ENCODE assay signal across 17 cellular contexts in the genomic region with DNA sequence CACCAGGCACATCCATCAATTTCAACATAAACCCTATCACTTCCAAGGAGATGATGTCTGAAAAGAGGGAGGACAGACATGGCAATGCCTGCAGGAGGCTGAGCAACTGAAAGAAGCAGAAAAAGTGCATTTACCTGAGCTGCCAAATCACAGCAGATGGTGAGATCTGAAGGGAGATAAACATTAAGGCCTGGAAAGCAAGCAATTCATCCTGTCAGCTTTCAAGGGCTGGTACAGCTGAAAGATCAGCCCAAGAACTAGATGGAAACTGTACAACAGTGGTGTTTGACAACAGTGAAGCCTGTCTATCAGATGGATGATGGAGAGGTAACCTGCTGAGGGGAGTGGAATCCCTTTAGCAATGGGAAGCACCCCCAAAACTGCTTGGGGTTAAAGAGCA.
DNase-seq lines count a peak whose midpoint lies in the region; ATAC-seq and TF ChIP-seq lines count a peak whose summit lies in the region.
"Had no signal": no experiment of that assay in that cellular context is flagged by ENCODE, and none has a peak within 500 bp of the region (broad histone marks: within the 10 kb centered on the region; RNA-seq: fewer than 3 reads in every experiment).

No MANE protein-coding gene starts in this region.

- DNase-seq in DMS 273 treated with DMSO at 0.1 percent for 48 hours (lab: John Stamatoyannopoulos, UW), result peak; percentile 56
- peak; percentile 88 for DNase-seq in NCI-H2171 treated with DMSO at 0.1 percent for 48 hours (lab: John Stamatoyannopoulos, UW)
- DNase-seq in Peyer's patch, result no peak
- DNase-seq in stimulated activated CD8-positive, alpha-beta memory T cell treated with anti-CD3 and anti-CD28 coated beads, Interleukin-4, amount 100 ng/mL, for 48 hours, result no peak
- DNase-seq: CD4-positive, alpha-beta memory T cell; DMS53; GOT3; NCI-H1105; NCI-H2081 treated with DMSO at 0.1 percent for 48 hours; NCI-H226; NCI-H526; SW 1271 had no signal

- no peak for TF ChIP-seq CTCF in VCaP (conservative IDR thresholded peaks at IDR 0.05)
- TF ChIP-seq CTCF in Peyer's patch (IDR thresholded peaks at IDR 0.05), result no peak

- H3K27ac ChIP-seq in VCaP (peak overlapping the region; percentile 22; the same call in 1 of the 2 replicates), Peyer's patch (no peak overlapping the region)
- H3K27ac ChIP-seq: BLaER1 had no signal

- H3K4me1 ChIP-seq in endocrine pancreas (ENCODE audit: control insufficient read depth, insufficient read depth, low read length) (peaks cover 5% of the 10 kb centered on the region), Peyer's patch (no peaks in the 10 kb centered on the region)
- H3K4me1 ChIP-seq: BLaER1 had no signal

- ATAC-seq in GM18520 (IDR thresholded peaks at IDR 0.05; ENCODE audit: unreplicated experiment), result no peak
- ATAC-seq: K562 had no signal

- TF ChIP-seq POLR2A in Peyer's patch (IDR thresholded peaks at IDR 0.05), result no peak

- H3K36me3 ChIP-seq in endocrine pancreas (ENCODE audit: control insufficient read depth, insufficient read depth, low read length) (no peaks in the 10 kb centered on the region), Peyer's patch (no peaks in the 10 kb centered on the region)
- H3K36me3 ChIP-seq: BLaER1 had no signal

- H3K4me3 ChIP-seq in endocrine pancreas (ENCODE audit: control insufficient read depth, insufficient read depth, low read length) (no peak overlapping the region), Peyer's patch (no peak overlapping the region)
- H3K4me3 ChIP-seq: BLaER1, K562 had no signal

- H3K9me3 ChIP-seq in endocrine pancreas (ENCODE audit: control insufficient read depth, low read length), result no peaks in the 10 kb centered on the region
- no peaks in the 10 kb centered on the region for H3K9me3 ChIP-seq in Peyer's patch
- H3K9me3 ChIP-seq: BLaER1 had no signal

- H3K27me3 ChIP-seq in endocrine pancreas (ENCODE audit: control insufficient read depth, insufficient read depth, low read length) (no peaks in the 10 kb centered on the region), Peyer's patch (no peaks in the 10 kb centered on the region)
- H3K27me3 ChIP-seq: BLaER1 had no signal

- peak overlapping the region; percentile 62 for H3K9ac ChIP-seq in endocrine pancreas (ENCODE audit: control insufficient read depth, insufficient read depth, low read length)
- H3K9ac ChIP-seq: BLaER1 had no signal

Comparison
In these comparisons a context has a peak if more than half of its experiments do, and no peak if none do; other contexts are left out.
1. DNase-seq: peak in DMS 273 treated with DMSO at 0.1 percent for 48 hours (single experiment) and NCI-H2171 treated with DMSO at 0.1 percent for 48 hours (single experiment); none in Peyer's patch (0 of 3) and stimulated activated CD8-positive, alpha-beta memory T cell treated with anti-CD3 and anti-CD28 coated beads, Interleukin-4, amount 100 ng/mL, for 48 hours (single experiment).